ENCODE assay signal across 1 cellular context in the genomic region with DNA sequence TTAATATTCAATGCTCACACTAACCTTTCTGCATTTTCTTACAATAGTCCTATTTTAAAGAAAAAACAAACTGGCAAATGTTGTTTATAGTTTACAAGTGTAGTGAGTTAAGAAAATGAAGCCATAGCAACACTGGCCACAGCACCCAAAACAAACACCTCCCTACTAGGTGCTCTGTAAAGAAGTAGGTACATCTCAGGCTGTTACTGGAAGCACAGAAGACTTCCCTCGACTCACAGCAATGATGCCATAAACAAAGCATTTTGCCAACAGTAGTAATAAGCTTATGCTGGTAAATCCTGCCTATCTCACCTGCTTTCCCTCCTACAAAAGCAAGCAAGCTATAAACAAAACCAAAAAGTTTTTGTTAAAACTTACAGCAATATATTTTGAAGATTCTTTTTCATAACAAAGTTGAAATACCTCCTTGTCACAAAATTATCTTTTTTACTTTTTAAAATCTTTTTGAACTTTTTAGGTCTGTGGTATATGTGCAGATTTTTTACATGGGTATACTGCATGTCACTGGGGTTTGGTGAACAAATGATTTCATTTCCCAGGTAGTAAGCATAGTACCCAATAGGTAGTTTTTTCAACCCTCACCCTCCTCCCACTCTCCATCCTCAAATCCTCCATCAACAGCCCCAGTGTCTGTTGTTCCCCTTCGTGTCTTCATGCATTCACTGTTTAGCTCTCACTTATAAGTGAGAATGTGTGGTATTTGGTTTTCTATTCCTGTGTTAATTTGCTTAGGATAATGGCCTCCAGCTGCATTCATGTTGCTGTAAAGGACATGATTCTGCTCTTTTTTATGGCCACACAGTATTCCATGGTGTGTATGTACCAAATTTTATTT.
TF ChIP-seq lines count a peak whose summit lies in the region.

No MANE protein-coding gene starts in this region.

TF ChIP-seq in WTC11, 78 proteins besides CTCF, POLR2A, EP300 and RAD21 (continued from another document):
- TF ChIP-seq, protein P1, sequence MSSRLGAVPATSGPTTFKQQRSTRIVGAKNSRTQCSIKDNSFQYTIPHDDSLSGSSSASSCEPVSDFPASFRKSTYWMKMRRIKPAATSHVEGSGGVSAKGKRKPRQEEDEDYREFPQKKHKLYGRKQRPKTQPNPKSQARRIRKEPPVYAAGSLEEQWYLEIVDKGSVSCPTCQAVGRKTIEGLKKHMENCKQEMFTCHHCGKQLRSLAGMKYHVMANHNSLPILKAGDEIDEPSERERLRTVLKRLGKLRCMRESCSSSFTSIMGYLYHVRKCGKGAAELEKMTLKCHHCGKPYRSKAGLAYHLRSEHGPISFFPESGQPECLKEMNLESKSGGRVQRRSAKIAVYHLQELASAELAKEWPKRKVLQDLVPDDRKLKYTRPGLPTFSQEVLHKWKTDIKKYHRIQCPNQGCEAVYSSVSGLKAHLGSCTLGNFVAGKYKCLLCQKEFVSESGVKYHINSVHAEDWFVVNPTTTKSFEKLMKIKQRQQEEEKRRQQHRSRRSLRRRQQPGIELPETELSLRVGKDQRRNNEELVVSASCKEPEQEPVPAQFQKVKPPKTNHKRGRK (CRISPR knock-in tag; IDR thresholded peaks at IDR 0.05; ENCODE audit: borderline replicate concordance): no peak
